2 cellular contexts compared by ENCODE assay signal in genomic region chr6:132401120-132401940, GRCh38.
TF ChIP-seq lines count a peak whose summit lies in the region.

Gene MOXD1, minus strand, starts transcription at chr6:132401475. Its CDS starts 49 bp downstream, at chr6:132401426.

TF ChIP-seq in IMR-90, 13 proteins besides CTCF, POLR2A, EP300 and RAD21:
- no peak for TF ChIP-seq FOS (IDR thresholded peaks at IDR 0.05; ENCODE audit: low read depth, low read length)
- TF ChIP-seq MAZ (IDR thresholded peaks at IDR 0.05; ENCODE audit: borderline replicate concordance, low read depth, low read length) = peak; percentile 28; the same call in 1 of the 2 replicates

TF ChIP-seq in K562, 482 proteins besides CTCF, POLR2A, EP300 and RAD21:
- TF ChIP-seq GTF2F1 (IDR thresholded peaks at IDR 0.05; ENCODE audit: low read depth, low read length) (no peak), ID3 (CRISPR knock-in tag; IDR thresholded peaks at IDR 0.05) (no peak), ID3 (tag; IDR thresholded peaks at IDR 0.05) (no peak), TAF15 (IDR thresholded peaks at IDR 0.05; ENCODE audit: low read depth, low read length) (no peak), E2F1 (CRISPR knock-in tag; IDR thresholded peaks at IDR 0.05) (no peak), NCOA6 (IDR thresholded peaks at IDR 0.05) (0 out of 2 replicates have a peak, but pooled peaks have one; percentile 29), RNF219 (CRISPR knock-in tag; IDR thresholded peaks at IDR 0.05) (no peak), CHD1 (IDR thresholded peaks at IDR 0.05; ENCODE audit: low read length) (no peak), BRD9 (IDR thresholded peaks at IDR 0.05; ENCODE audit: low read depth, partially characterized antibody) (no peak)
TF ChIP-seq in K562: peak in this region for 1.
